ENCODE assay signal across 8 cellular contexts in genomic region chr22:39317756-39318506, GRCh38. TPM values are rescaled to one million over a fixed set of nuclear protein-coding genes. Genes with fewer than 3 reads are reported as not detected.
DNase-seq lines count a peak whose midpoint lies in the region; ATAC-seq and TF ChIP-seq lines count a peak whose summit lies in the region.

No MANE protein-coding gene starts in this region.

- in situ Hi-C loops in astrocyte of the cerebellum (cut with HindIII; ENCODE audit: low sequenced_read_pairs), result loop anchor here (5.0 kb wide), 1 partner anchor 81 kb away; no protein-coding TSS in a partner anchor

- intact Hi-C loops in heart left ventricle (cut with DNase I), result loop anchor here in 9 of 10 donors (2.0 to 10.0 kb wide), 12 partner anchors 147 to 553 kb away; partner anchors contain the start of genes ATF4 (in 4 of the 9), CBX6 (in 4 of the 9) and CBX7 (in 4 of the 9)
- intact Hi-C loops in Right ventricle myocardium superior (cut with DNase I), result no loop called here
- intact Hi-C loops in right lobe of liver (cut with DNase I), result loop anchor here in 1 of 2 donors (10.0 kb wide), 1 partner anchor 73 kb away; the partner anchor contains the start of gene PDGFB
- intact Hi-C loops in uterus (cut with DNase I; ENCODE audit: low total_unique reads), result loop anchor here (5.0 kb wide), 1 partner anchor 166 kb away; the partner anchor contains the start of gene CBX7

- ATAC-seq in heart left ventricle (no peak), Right ventricle myocardium superior (ENCODE audit: poor library complexity) (no peak), right lobe of liver (peak in 3 of 4 donors; percentile 1 to 28 (median 16)), esophagus mucosa (no peak)

- TF ChIP-seq POLR2A in heart left ventricle (IDR thresholded peaks at IDR 0.05) (no peak), right lobe of liver (IDR thresholded peaks at IDR 0.05) (peak; percentile 2), uterus (IDR thresholded peaks at IDR 0.05) (no peak)

- H3K9me3 ChIP-seq in heart left ventricle (no peaks in the 10 kb centered on the region), right lobe of liver (no peaks in the 10 kb centered on the region), uterus (no peaks in the 10 kb centered on the region)

- DNase-seq in heart left ventricle (no peak), Right ventricle myocardium superior (no peak), astrocyte of the cerebellum (ENCODE audit: low read depth) (no peak), right lobe of liver (no peak), uterus (no peak), NCI-H526 treated with DMSO at 0.1 percent for 48 hours (lab: John Stamatoyannopoulos, UW) (no peak), glomerular visceral epithelial cell (ENCODE audit: extremely low spot score) (no peak)

- H3K27me3 ChIP-seq in heart left ventricle (no peaks in the 10 kb centered on the region), right lobe of liver (no peaks in the 10 kb centered on the region), uterus (no peaks in the 10 kb centered on the region)

- H3K27ac ChIP-seq in heart left ventricle (peak overlapping the region in 8 of 12 donors; percentile 96 to 100 (median 97)), right lobe of liver (peak overlapping the region in 2 of 3 donors; percentile 97 to 98), uterus (peak overlapping the region; percentile 94 to 96)

- H3K36me3 ChIP-seq in heart left ventricle (peaks cover 0 to 55% (median 53%) of the 10 kb centered on the region in 9 donors), right lobe of liver (peaks cover 17 to 50% (median 38%) of the 10 kb centered on the region in 4 donors), uterus (no peaks in the 10 kb centered on the region)

- TF ChIP-seq CTCF in heart left ventricle (IDR thresholded peaks at IDR 0.05), result no peak
- no peak for TF ChIP-seq CTCF in astrocyte of the cerebellum (IDR thresholded peaks at IDR 0.05; ENCODE audit: low read depth, low read length, missing control alignments)
- no peak for TF ChIP-seq CTCF in right lobe of liver (IDR thresholded peaks at IDR 0.05)
- no peak for TF ChIP-seq CTCF in uterus (IDR thresholded peaks at IDR 0.05)

- H3K4me1 ChIP-seq in heart left ventricle, result peaks cover 24 to 62% (median 53%) of the 10 kb centered on the region in 12 donors
- H3K4me1 ChIP-seq in right lobe of liver, result peaks cover 3 to 50% (median 20%) of the 10 kb centered on the region in 4 donors
- H3K4me1 ChIP-seq in uterus, result peaks cover 0 to 24% of the 10 kb centered on the region in 2 donors

- 11 to 18% (median 14%) methylated on average over 9 of the region's 9 CpGs for WGBS in heart left ventricle, 4 donors
- WGBS in right lobe of liver (ENCODE audit: insufficient coverage, low coverage, low lambda C conversion rate, missing lambda C conversion rate), result 7% methylated on average over 9 of the region's 9 CpGs

- H3K4me3 ChIP-seq in heart left ventricle, result peak overlapping the region in 11 of 12 donors; percentile 58 to 93 (median 78)
- H3K4me3 ChIP-seq in astrocyte of the cerebellum (ENCODE audit: low read depth, low read length), result peak overlapping the region; percentile 88
- H3K4me3 ChIP-seq in right lobe of liver, result peak overlapping the region; percentile 65 to 93 (median 91)
- peak overlapping the region; percentile 60 to 63 for H3K4me3 ChIP-seq in uterus

RNA-seq across cellular contexts. Expression of gene RPL3, which starts 1.5 kb away (rescaled TPM):
- total RNA-seq in heart left ventricle (100 to 1,000 TPM; 237 to 911 (median 336) TPM), Right ventricle myocardium superior (300 TPM), right lobe of liver (100 to 1,000 TPM; 648 to 905 (median 743) TPM), uterus (1,000 to 10,000 TPM; 1,498 to 2,840 (median 2,333) TPM), esophagus mucosa (1,774 TPM)
- 1,000 to 10,000 TPM in 1 of 2 donors, 100 to 1,000 TPM in 1; 329 to 1,765 TPM for polyA plus RNA-seq in heart left ventricle

RNA-seq across cellular contexts. Expression of gene SYNGR1, which starts 31.9 kb away (rescaled TPM):
- total RNA-seq in heart left ventricle (10 to 100 TPM; 20.0 to 49.9 (median 38.6) TPM), Right ventricle myocardium superior (32.2 TPM), right lobe of liver (1 to 10 TPM in 5 of 6 experiments, under 1 TPM in 1; 0.74 to 3.2 (median 2.2) TPM), uterus (10 to 100 TPM; 12.9 to 57.9 (median 35.4) TPM), esophagus mucosa (23.0 TPM)
- polyA plus RNA-seq in heart left ventricle, result 10 to 100 TPM; 39.3 to 41.9 TPM

Comparison
In these comparisons a context has a peak if more than half of its experiments do, and no peak if none do; other contexts are left out.
1. ATAC-seq: peak in right lobe of liver (3 of 4); none in heart left ventricle (0 of 4), Right ventricle myocardium superior (single experiment) and esophagus mucosa (single experiment).
2. Peak in every context shown above with its lines, with median percentiles within 50 percentile points of each other: H3K27ac ChIP-seq and H3K4me3 ChIP-seq.